Comparison of ENCODE assay signal across 1 cellular context in genomic region chr19:42326969-42327368, GRCh38.
TF ChIP-seq lines count a peak whose summit lies in the region.

No MANE protein-coding gene starts in this region.

TF ChIP-seq in HepG2, 621 proteins besides CTCF, POLR2A, EP300 and RAD21:
- TF ChIP-seq ZNF138 (CRISPR knock-in tag; IDR thresholded peaks at IDR 0.05; ENCODE audit: low read depth) (no peak), RARG (CRISPR knock-in tag; IDR thresholded peaks at IDR 0.05; ENCODE audit: low read depth) (no peak)
